ENCODE assay signal across 16 cellular contexts in the genomic region with DNA sequence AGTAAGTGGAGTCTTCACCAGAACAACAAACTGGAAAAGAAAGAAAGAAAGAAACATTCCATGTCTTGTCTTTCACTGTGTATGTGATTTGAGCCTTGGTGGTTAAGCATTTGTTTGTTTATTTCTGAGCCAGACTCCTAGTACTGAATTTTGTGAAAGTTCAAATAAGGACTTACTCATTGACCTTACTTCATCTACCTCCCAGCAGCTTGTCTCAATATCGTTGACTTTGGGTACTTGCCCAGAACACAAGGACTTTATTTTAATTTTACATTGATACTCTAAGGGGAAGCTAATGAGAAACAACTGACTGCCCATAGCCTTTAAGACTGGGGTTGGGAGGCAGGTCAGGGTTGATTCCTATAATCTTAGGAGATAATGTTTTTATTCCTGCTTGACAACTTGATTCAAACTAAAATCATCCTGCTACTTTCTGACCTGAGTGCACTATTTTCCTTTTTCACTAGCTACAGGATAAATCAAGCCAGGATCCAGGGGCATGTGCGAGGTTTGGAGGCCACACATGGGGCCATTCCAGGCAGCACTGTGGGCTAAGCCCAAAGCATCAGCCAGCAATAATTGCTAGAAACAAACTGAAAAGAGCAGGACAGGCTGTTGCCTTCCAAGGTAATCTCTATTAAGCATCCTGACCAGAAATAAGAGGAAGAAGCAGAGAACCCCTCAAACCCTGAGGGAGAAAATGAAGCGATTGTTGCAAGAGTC.
DNase-seq lines count a peak whose midpoint lies in the region; ATAC-seq and TF ChIP-seq lines count a peak whose summit lies in the region.
"Had no signal": no experiment of that assay in that cellular context is flagged by ENCODE, and none has a peak within 500 bp of the region (broad histone marks: within the 10 kb centered on the region; RNA-seq: fewer than 3 reads in every experiment).

No MANE protein-coding gene starts in this region.

- TF ChIP-seq POLR2A in thyroid gland (IDR thresholded peaks at IDR 0.05) = no peak

- no peaks in the 10 kb centered on the region for H3K27me3 ChIP-seq in thyroid gland
- H3K27me3 ChIP-seq in SJCRH30 = no peaks in the 10 kb centered on the region

- DNase-seq in NCI-H1092 treated with DMSO at 0.1 percent for 48 hours (lab: John Stamatoyannopoulos, UW) (peak; percentile 6), NCI-H1092 (lab: John Stamatoyannopoulos, UW) (no peak), astrocyte of the spinal cord (ENCODE audit: low read depth, low spot score) (peak; percentile 89), left kidney (ENCODE audit: low read depth, low spot score) (peak; percentile 18), thyroid gland (no peak), SJCRH30 (no peak), posterior vena cava (ENCODE audit: low spot score) (no peak)
- DNase-seq: 8988T; activated CD4-positive, alpha-beta T cell treated with anti-CD3 and anti-CD28 coated beads for 4 hours; activated T-cell treated with anti-CD3 and anti-CD28 coated beads, Interleukin-2, amount 50 U/mL, for 24 hours; amniotic stem cell; DMS 273 treated with DMSO at 0.1 percent for 48 hours; effector memory CD8-positive, alpha-beta T cell; NCI-H146 had no signal

- intact Hi-C loops in thyroid gland (cut with DNase I) (no loop called here), posterior vena cava (cut with DNase I) (no loop called here)

- no peak for ATAC-seq in HG02870 (IDR thresholded peaks at IDR 0.05; ENCODE audit: unreplicated experiment)
- ATAC-seq: effector memory CD8-positive, alpha-beta T cell; GM23338 had no signal

- in situ Hi-C loops in astrocyte of the spinal cord (cut with HindIII; ENCODE audit: low sequenced_read_pairs) = no loop called here

- H3K36me3 ChIP-seq in thyroid gland (no peaks in the 10 kb centered on the region), SJCRH30 (no peaks in the 10 kb centered on the region)

- H3K9me3 ChIP-seq in thyroid gland (no peaks in the 10 kb centered on the region), SJCRH30 (replicated peaks) (no peaks in the 10 kb centered on the region)

- H3K4me3 ChIP-seq in astrocyte of the spinal cord (ENCODE audit: low read depth, low read length) (no peak overlapping the region), thyroid gland (replicated peaks in 1 of 3) (no peak overlapping the region), SJCRH30 (no peak overlapping the region)
- H3K4me3 ChIP-seq: GM23338 had no signal

- peaks cover 23 to 27% of the 10 kb centered on the region in 2 donors for H3K4me1 ChIP-seq in thyroid gland
- H3K4me1 ChIP-seq in SJCRH30 = no peaks in the 10 kb centered on the region

- 62 to 64% methylated on average over 3 of the region's 3 CpGs for WGBS in thyroid gland, 2 donors

- H3K27ac ChIP-seq in thyroid gland (peak overlapping the region; percentile 8 to 53 (median 18)), SJCRH30 (no peak overlapping the region)

- TF ChIP-seq CTCF in astrocyte of the spinal cord (IDR thresholded peaks at IDR 0.05; ENCODE audit: low read depth, low read length) (no peak), thyroid gland (IDR thresholded peaks at IDR 0.05) (no peak)

Comparison
In these comparisons a context has a peak if more than half of its experiments do, and no peak if none do; other contexts are left out.
1. DNase-seq: peak in NCI-H1092 treated with DMSO at 0.1 percent for 48 hours (single experiment), astrocyte of the spinal cord (single experiment) and left kidney (single experiment); none in NCI-H1092 (single experiment), thyroid gland (0 of 2), SJCRH30 (0 of 2) and posterior vena cava (single experiment).